In genomic region chr1:225049594-225049993, GRCh38 we compare ENCODE assay signal across 33 cellular contexts.
"Had no signal": no experiment of that assay in that cellular context is flagged by ENCODE, and none has a peak within 500 bp of the region (broad histone marks: within the 10 kb centered on the region; RNA-seq: fewer than 3 reads in every experiment).

No MANE protein-coding gene starts in this region.

- H3K9me3 ChIP-seq: MG63 had no signal

- H3K36me3 ChIP-seq: MG63 had no signal

- DNase-seq: Karpas-422, Kasumi-1, MG63, MM.1S, MV-4-11, NCI-H1048, NCI-H1092, NCI-H1092 treated with DMSO at 0.1 percent for 48 hours, NCI-H1105, NCI-H1105 treated with DMSO at 0.1 percent for 48 hours, NCI-H1417 treated with DMSO at 0.1 percent for 48 hours, NCI-H1436, NCI-H1436 treated with DMSO at 0.1 percent for 48 hours, NCI-H146, NCI-H1694, NCI-H1694 treated with DMSO at 0.1 percent for 48 hours, NCI-H187, NCI-H187 treated with DMSO at 0.1 percent for 48 hours, NCI-H1930, NCI-H2029, NCI-H2029 treated with DMSO at 0.1 percent for 48 hours, NCI-H2081, NCI-H2081 treated with DMSO at 0.1 percent for 48 hours, NCI-H2107, NCI-H2171, NCI-H2171 treated with DMSO at 0.1 percent for 48 hours, NCI-H2227 treated with DMSO at 0.1 percent for 48 hours, NCI-H226, NCI-H345, NCI-H446, NCI-H446 treated with DMSO at 0.1 percent for 48 hours, NCI-H510A, NCI-H510A treated with DMSO at 0.1 percent for 48 hours had no signal

- H3K4me3 ChIP-seq: MG63 had no signal

- H3K27me3 ChIP-seq: MG63 had no signal
